ENCODE assay signal across 1 cellular context in genomic region chr22:50532824-50533344, GRCh38.
TF ChIP-seq lines count a peak whose summit lies in the region.

No MANE protein-coding gene starts in this region.

TF ChIP-seq in GM12878, 131 proteins besides CTCF, POLR2A, EP300 and RAD21:
- TF ChIP-seq, protein P1, sequence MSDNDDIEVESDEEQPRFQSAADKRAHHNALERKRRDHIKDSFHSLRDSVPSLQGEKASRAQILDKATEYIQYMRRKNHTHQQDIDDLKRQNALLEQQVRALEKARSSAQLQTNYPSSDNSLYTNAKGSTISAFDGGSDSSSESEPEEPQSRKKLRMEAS (IDR thresholded peaks at IDR 0.05; ENCODE audit: low read depth, low read length), result no peak
- no peak for TF ChIP-seq MTA2 (IDR thresholded peaks at IDR 0.05; ENCODE audit: low read depth)
